ENCODE assay signal across 1 cellular context in the genomic region with DNA sequence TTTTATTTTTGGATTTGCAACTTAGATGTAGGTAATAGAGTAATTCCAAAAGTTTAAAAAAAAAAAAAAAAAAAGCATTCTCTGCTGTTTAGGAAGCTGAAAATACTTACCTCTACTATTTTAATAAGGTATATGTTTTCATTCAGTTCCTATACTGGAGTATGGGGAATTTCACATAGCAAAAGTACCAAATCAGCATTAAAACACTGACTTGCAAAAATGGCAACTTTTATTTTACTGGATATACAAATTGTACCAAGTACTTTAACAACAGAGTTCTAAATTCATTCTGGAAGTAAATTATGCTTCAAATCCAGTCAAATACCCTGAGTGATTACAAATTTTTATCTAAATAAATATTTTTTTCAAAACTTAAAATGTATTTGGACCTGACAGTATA.
TF ChIP-seq lines count a peak whose summit lies in the region.

No MANE protein-coding gene starts in this region.

TF ChIP-seq in K562, 482 proteins besides CTCF, POLR2A, EP300 and RAD21 (continued from another document):
- TF ChIP-seq, protein P1, sequence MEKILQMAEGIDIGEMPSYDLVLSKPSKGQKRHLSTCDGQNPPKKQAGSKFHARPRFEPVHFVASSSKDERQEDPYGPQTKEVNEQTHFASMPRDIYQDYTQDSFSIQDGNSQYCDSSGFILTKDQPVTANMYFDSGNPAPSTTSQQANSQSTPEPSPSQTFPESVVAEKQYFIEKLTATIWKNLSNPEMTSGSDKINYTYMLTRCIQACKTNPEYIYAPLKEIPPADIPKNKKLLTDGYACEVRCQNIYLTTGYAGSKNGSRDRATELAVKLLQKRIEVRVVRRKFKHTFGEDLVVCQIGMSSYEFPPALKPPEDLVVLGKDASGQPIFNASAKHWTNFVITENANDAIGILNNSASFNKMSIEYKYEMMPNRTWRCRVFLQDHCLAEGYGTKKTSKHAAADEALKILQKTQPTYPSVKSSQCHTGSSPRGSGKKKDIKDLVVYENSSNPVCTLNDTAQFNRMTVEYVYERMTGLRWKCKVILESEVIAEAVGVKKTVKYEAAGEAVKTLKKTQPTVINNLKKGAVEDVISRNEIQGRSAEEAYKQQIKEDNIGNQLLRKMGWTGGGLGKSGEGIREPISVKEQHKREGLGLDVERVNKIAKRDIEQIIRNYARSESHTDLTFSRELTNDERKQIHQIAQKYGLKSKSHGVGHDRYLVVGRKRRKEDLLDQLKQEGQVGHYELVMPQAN (IDR thresholded peaks at IDR 0.05; ENCODE audit: borderline replicate concordance) = no peak
- TF ChIP-seq ZNF778 (CRISPR knock-in tag; IDR thresholded peaks at IDR 0.05) (no peak), ZNF785 (CRISPR knock-in tag; IDR thresholded peaks at IDR 0.05) (no peak), ZNF41 (CRISPR knock-in tag; conservative IDR thresholded peaks at IDR 0.05) (no peak), KLF6 (CRISPR knock-in tag; IDR thresholded peaks at IDR 0.05; ENCODE audit: borderline replicate concordance) (no peak), U2AF1 (optimal IDR thresholded peaks at IDR 0.05; ENCODE audit: low read depth, low read length) (no peak), MAFK (IDR thresholded peaks at IDR 0.05; ENCODE audit: low read length) (peak; percentile 14; the same call in 1 of the 2 replicates), MIER1 (IDR thresholded peaks at IDR 0.05; ENCODE audit: low read depth) (no peak), ZNF143 (CRISPR knock-in tag; IDR thresholded peaks at IDR 0.05) (no peak), GTF2A2 (tag; IDR thresholded peaks at IDR 0.05) (no peak), MAFF (IDR thresholded peaks at IDR 0.05; ENCODE audit: low read length) (0 out of 2 replicates have a peak, but pooled peaks have one; percentile 25), KLF10 (CRISPR knock-in tag; IDR thresholded peaks at IDR 0.05) (no peak), SMARCB1 (IDR thresholded peaks at IDR 0.05; ENCODE audit: insufficient read length, low read depth) (no peak), ZEB2 (IDR thresholded peaks at IDR 0.05) (no peak), CBFA2T3 (IDR thresholded peaks at IDR 0.05) (no peak), ZFP1 (CRISPR knock-in tag; IDR thresholded peaks at IDR 0.05) (no peak), ZNF197 (CRISPR knock-in tag; IDR thresholded peaks at IDR 0.05; ENCODE audit: low read depth) (no peak), CREM (IDR thresholded peaks at IDR 0.05; ENCODE audit: low read depth) (no peak), MCM2 (IDR thresholded peaks at IDR 0.05; ENCODE audit: low read depth) (no peak), ZNF316 (IDR thresholded peaks at IDR 0.05) (peak; percentile 45)
- TF ChIP-seq, protein P2, sequence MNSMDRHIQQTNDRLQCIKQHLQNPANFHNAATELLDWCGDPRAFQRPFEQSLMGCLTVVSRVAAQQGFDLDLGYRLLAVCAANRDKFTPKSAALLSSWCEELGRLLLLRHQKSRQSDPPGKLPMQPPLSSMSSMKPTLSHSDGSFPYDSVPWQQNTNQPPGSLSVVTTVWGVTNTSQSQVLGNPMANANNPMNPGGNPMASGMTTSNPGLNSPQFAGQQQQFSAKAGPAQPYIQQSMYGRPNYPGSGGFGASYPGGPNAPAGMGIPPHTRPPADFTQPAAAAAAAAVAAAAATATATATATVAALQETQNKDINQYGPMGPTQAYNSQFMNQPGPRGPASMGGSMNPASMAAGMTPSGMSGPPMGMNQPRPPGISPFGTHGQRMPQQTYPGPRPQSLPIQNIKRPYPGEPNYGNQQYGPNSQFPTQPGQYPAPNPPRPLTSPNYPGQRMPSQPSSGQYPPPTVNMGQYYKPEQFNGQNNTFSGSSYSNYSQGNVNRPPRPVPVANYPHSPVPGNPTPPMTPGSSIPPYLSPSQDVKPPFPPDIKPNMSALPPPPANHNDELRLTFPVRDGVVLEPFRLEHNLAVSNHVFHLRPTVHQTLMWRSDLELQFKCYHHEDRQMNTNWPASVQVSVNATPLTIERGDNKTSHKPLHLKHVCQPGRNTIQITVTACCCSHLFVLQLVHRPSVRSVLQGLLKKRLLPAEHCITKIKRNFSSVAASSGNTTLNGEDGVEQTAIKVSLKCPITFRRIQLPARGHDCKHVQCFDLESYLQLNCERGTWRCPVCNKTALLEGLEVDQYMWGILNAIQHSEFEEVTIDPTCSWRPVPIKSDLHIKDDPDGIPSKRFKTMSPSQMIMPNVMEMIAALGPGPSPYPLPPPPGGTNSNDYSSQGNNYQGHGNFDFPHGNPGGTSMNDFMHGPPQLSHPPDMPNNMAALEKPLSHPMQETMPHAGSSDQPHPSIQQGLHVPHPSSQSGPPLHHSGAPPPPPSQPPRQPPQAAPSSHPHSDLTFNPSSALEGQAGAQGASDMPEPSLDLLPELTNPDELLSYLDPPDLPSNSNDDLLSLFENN (IDR thresholded peaks at IDR 0.05; ENCODE audit: low read depth in 2 of 2, low read length in 2 of 2) = no peak
- TF ChIP-seq, protein P3, sequence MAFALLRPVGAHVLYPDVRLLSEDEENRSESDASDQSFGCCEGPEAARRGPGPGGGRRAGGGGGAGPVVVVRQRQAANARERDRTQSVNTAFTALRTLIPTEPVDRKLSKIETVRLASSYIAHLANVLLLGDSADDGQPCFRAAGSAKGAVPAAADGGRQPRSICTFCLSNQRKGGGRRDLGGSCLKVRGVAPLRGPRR (CRISPR knock-in tag; IDR thresholded peaks at IDR 0.05) = no peak
